In the genomic region with DNA sequence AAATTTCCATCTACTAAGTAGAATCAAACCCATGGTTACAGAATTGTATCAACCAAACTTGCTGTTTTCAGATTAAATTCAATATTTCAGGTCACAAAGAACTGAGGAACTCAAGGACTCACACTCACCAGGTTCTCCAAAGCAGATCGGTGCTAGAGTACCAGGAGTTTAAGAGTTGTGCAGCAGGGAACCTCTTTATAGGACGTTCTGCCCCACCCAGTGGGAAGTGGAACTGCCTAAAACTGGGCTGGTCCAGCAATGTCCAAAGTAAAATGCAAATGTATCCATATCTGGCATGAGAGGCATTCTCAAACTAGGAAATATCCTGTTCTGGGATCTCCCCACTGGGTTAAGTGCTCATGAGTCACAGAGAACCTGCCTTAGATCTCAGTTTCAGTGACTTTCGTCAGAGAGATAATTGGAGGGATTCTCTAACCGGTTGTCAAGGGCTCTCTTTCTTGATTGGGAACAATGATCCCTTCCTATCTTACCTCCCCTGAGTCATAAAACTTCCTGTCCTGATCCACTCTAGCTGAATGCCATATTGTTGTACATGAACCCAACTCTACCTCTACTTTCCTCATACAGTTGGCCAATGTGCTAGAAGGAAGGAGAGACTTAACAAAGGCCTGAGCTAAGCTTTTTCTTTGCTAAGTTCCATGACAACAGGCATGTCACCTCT, we compare ENCODE assay signal across 23 cellular contexts. TPM values are rescaled to one million over a fixed set of nuclear protein-coding genes. Genes with fewer than 3 reads are reported as not detected.
"Had no signal": no experiment of that assay in that cellular context is flagged by ENCODE, and none has a peak within 500 bp of the region (broad histone marks: within the 10 kb centered on the region; RNA-seq: fewer than 3 reads in every experiment).

SPRR2D (minus strand) TSS at position 171 of the 682 bp plus-strand sequence. CDS start 774 bp downstream, outside the sequence.

- H3K4me3 ChIP-seq: colonic mucosa, gastroesophageal sphincter, heart right ventricle, lower lobe of right lung, neural progenitor cell, pancreas, stomach, thyroid gland had no signal

- H3K27me3 ChIP-seq: colonic mucosa, gastroesophageal sphincter, neural progenitor cell, stomach, thyroid gland had no signal

- H2AFZ ChIP-seq: neural progenitor cell had no signal

- DNase-seq: activated CD4-positive, alpha-beta T cell treated with anti-CD3 and anti-CD28 coated beads for 48 hours; activated CD8-positive, alpha-beta memory T cell treated with anti-CD3 and anti-CD28 coated beads, Interleukin-2, amount 50 U/mL, for 4 hours; activated CD8-positive, alpha-beta T cell treated with anti-CD3 and anti-CD28 coated beads, Interleukin-2, amount 10 ng/mL, durations not matched to agents 7 days and 5 days; activated gamma-delta T cell; activated T-cell treated with anti-CD3 and anti-CD28 coated beads, Interleukin-2, amount 50 U/mL, for 72 hours; amniotic stem cell; central memory CD4-positive, alpha-beta T cell; colonic mucosa; heart right ventricle; left colon; lower lobe of right lung; naive B cell; pancreas; stimulated activated CD4-positive, alpha-beta T cell treated with anti-CD3 and anti-CD28 coated beads, Interleukin-12 subunit alpha, Interleukin-12 subunit beta, amount 100 ng/mL, for 4 hours; stimulated activated CD4-positive, alpha-beta T cell treated with anti-CD3 and anti-CD28 coated beads, Interleukin-2, amount 100 ng/mL, for 24 hours; stomach; thyroid gland had no signal

- H3K36me3 ChIP-seq: colonic mucosa, gastroesophageal sphincter, heart right ventricle, lower lobe of right lung, neural progenitor cell, pancreas, stomach, thyroid gland had no signal

- H3K27ac ChIP-seq: colonic mucosa, gastroesophageal sphincter, heart right ventricle, lower lobe of right lung, neural progenitor cell, pancreas, stomach, thyroid gland had no signal

- ATAC-seq: activated CD8-positive, alpha-beta T cell treated with anti-CD3 and anti-CD28 coated beads, Interleukin-2, amount 10 ng/mL, durations not matched to agents 7 days and 5 days; activated T-cell treated with anti-CD3 and anti-CD28 coated beads, Interleukin-2, amount 50 U/mL, for 72 hours; gastroesophageal sphincter; heart right ventricle; left colon; lower lobe of right lung; pancreas; WTC11 had no signal

- H3K9ac ChIP-seq: neural progenitor cell had no signal

- H3K4me1 ChIP-seq: colonic mucosa, gastroesophageal sphincter, heart right ventricle, lower lobe of right lung, neural progenitor cell, pancreas, stomach, thyroid gland had no signal

- H3K4me2 ChIP-seq: neural progenitor cell had no signal

- H3K9me3 ChIP-seq: colonic mucosa, gastroesophageal sphincter, lower lobe of right lung, pancreas, stomach, thyroid gland had no signal

RNA-seq across cellular contexts. Expression of gene SPRR2D, which starts in this region (rescaled TPM):
- total RNA-seq: activated CD8-positive, alpha-beta T cell treated with anti-CD3 and anti-CD28 coated beads, Interleukin-2, amount 10 ng/mL, durations not matched to agents 7 days and 5 days; activated T-cell treated with anti-CD3 and anti-CD28 coated beads, Interleukin-2, amount 50 U/mL, for 72 hours; colonic mucosa; endothelial cell of umbilical vein; heart right ventricle; left colon; lower lobe of right lung; mononuclear cell; pancreas; stomach; T-helper 2 cell treated with Interferon-gamma antibody and Interleukin-4, amounts not matched to agents 100 ng/mL and 5 ng/mL, for 36 hours; thyroid gland; WTC11 had no signal
- polyA plus RNA-seq: endothelial cell of umbilical vein had no signal
